In genomic region chr19:43638214-43638990, GRCh38 we compare ENCODE assay signal across 9 cellular contexts. TPM values are rescaled to one million over a fixed set of nuclear protein-coding genes. Genes with fewer than 3 reads are reported as not detected.
DNase-seq lines count a peak whose midpoint lies in the region; ATAC-seq and TF ChIP-seq lines count a peak whose summit lies in the region.
"Had no signal": no experiment of that assay in that cellular context is flagged by ENCODE, and none has a peak within 500 bp of the region (broad histone marks: within the 10 kb centered on the region; RNA-seq: fewer than 3 reads in every experiment).

No MANE protein-coding gene starts in this region.

- H3K9me3 ChIP-seq in SK-N-SH = no peaks in the 10 kb centered on the region
- H3K9me3 ChIP-seq in PC-9 (ENCODE audit: insufficient read depth, low read depth) = no peaks in the 10 kb centered on the region

- peak overlapping the region; percentile 94 for H3K4me3 Mint-ChIP-seq in progenitor cell of endocrine pancreas (ENCODE audit: low read depth)

- peak overlapping the region; percentile 24; the same call in 1 of the 2 replicates for H3K4me2 ChIP-seq in SK-N-SH
- peak overlapping the region; percentile 77 for H3K4me2 ChIP-seq in PC-9

- CTCF ChIA-PET in SK-N-SH (lab: Yijun Ruan, JAX) = interaction anchor here (1.1 kb wide), 1 partner anchor 14 kb away, joined by 4 read pairs; no protein-coding TSS in a partner anchor
- CTCF ChIA-PET in PC-9 (lab: Charles Lee) = no interaction called here

- H3K27me3 Mint-ChIP-seq in progenitor cell of endocrine pancreas = peaks cover 18% of the 10 kb centered on the region

- no peaks in the 10 kb centered on the region for H3K9me3 Mint-ChIP-seq in progenitor cell of endocrine pancreas (ENCODE audit: low read depth)

- H3F3A ChIP-seq in SK-N-SH (replicated peaks; ENCODE audit: insufficient read depth) = peaks cover 7% of the 10 kb centered on the region
- 0 out of 2 replicates have a peak, but pooled peaks cover 14% of the 10 kb centered on the region for H3F3A ChIP-seq in PC-9 (ENCODE audit: insufficient read depth, low read depth)

- POLR2A ChIA-PET in SK-N-SH (lab: Yijun Ruan, JAX) (no interaction called here), PC-9 (lab: Charles Lee; ENCODE audit: unreplicated experiment) (no interaction called here)

- H3K27ac ChIP-seq in SK-N-SH (ENCODE audit: low read depth in 2 of 2, low read length in 1 of 2) (no peak overlapping the region), PC-9 (no peak overlapping the region)

- peaks cover 2% of the 10 kb centered on the region for H3K36me3 Mint-ChIP-seq in progenitor cell of endocrine pancreas (ENCODE audit: insufficient read depth)

- H4K20me1 ChIP-seq in SK-N-SH (ENCODE audit: insufficient read depth) (no peaks in the 10 kb centered on the region), PC-9 (ENCODE audit: insufficient read depth) (no peaks in the 10 kb centered on the region)

- in situ Hi-C loops in GM13976 (cut with MboI; ENCODE audit: low sequenced_read_pairs, unreplicated experiment) = no loop called here

- DNase-seq in SK-N-SH = no peak
- DNase-seq in PC-9 = no peak
- DNase-seq in epithelial cell of esophagus (ENCODE audit: low read depth) = no peak
- DNase-seq in progenitor cell of endocrine pancreas (ENCODE audit: low spot score, unreplicated experiment) = no peak
- no peak for DNase-seq in GM13976 (ENCODE audit: low spot score)
- DNase-seq in stimulated activated CD4-positive, alpha-beta T cell treated with anti-CD3 and anti-CD28 coated beads, Interleukin-4, amount 100 ng/mL, for 4 hours = no peak
- no peak for DNase-seq in SK-N-DZ (ENCODE audit: low spot score)
- DNase-seq: NK-92 treated with Interleukin-12 subunit alpha and Interleukin-12 subunit beta, amount 100 ng/mL, for 24 hours had no signal

- BruUV-seq in PC-9 (replicated peaks; lab: Mats Ljungman, UMichigan) = TSS peak; percentile 64

- H3K4me1 ChIP-seq in SK-N-SH (ENCODE audit: control insufficient read depth in 1 of 2, insufficient read depth in 2 of 2, low read depth in 1 of 2, low read length in 1 of 2) (peaks cover 0 to 14% of the 10 kb centered on the region in 2 experiments; a peak in 1 of 4 replicates), PC-9 (replicated peaks; ENCODE audit: insufficient read depth) (peaks cover 14% of the 10 kb centered on the region; the same call in 1 of the 2 replicates)

- H2AFZ ChIP-seq in SK-N-SH (ENCODE audit: low read depth) (no peak overlapping the region), PC-9 (no peak overlapping the region)

- no peak; the same call in 2 of the 3 replicates for ATAC-seq in SK-N-SH treated with all-trans-retinoic acid at 6 μM for 48 hours

- H3K79me2 ChIP-seq in SK-N-SH (ENCODE audit: insufficient read depth) (no peaks in the 10 kb centered on the region), PC-9 (ENCODE audit: low read depth) (no peaks in the 10 kb centered on the region)

- no peaks in the 10 kb centered on the region for H3K36me3 ChIP-seq in SK-N-SH (replicated peaks in 1 of 2; ENCODE audit: control insufficient read depth in 1 of 2, insufficient read depth in 2 of 2, low read length in 1 of 2)
- no peaks in the 10 kb centered on the region for H3K36me3 ChIP-seq in PC-9 (ENCODE audit: low read depth)

- H3K9me2 ChIP-seq in SK-N-SH (no peaks in the 10 kb centered on the region), PC-9 (ENCODE audit: insufficient read depth) (no peaks in the 10 kb centered on the region)

- H3K4me1 Mint-ChIP-seq in progenitor cell of endocrine pancreas (ENCODE audit: low read depth) = peaks cover 31% of the 10 kb centered on the region

- TF ChIP-seq RAD21 in SK-N-SH (IDR thresholded peaks at IDR 0.05; ENCODE audit: low read length) = no peak

- no peaks in the 10 kb centered on the region; the same call in 1 of the 2 replicates for H3K27me3 ChIP-seq in SK-N-SH (ENCODE audit: insufficient read depth)
- peaks cover 6% of the 10 kb centered on the region; the same call in 1 of the 2 replicates for H3K27me3 ChIP-seq in PC-9 (ENCODE audit: insufficient read depth, low read depth)

- no peak for TF ChIP-seq CTCF in SK-N-SH (IDR thresholded peaks at IDR 0.05)
- TF ChIP-seq CTCF in PC-9 (conservative IDR thresholded peaks at IDR 0.05) = no peak
- TF ChIP-seq CTCF in epithelial cell of esophagus (IDR thresholded peaks at IDR 0.05; ENCODE audit: insufficient read depth, low read depth, low read length, missing control alignments) = no peak
- TF ChIP-seq CTCF in progenitor cell of endocrine pancreas (IDR thresholded peaks at IDR 0.05; ENCODE audit: unreplicated experiment) = no peak
- no peak for TF ChIP-seq CTCF in GM13976 (IDR thresholded peaks at IDR 0.05; ENCODE audit: borderline replicate concordance, control extremely low read depth, extremely low read depth, insufficient read depth, missing control alignments)

- 83% methylated on average over 12 of the region's 13 CpGs for WGBS in SK-N-SH (ENCODE audit: low lambda C conversion rate)

- H3K4me3 ChIP-seq in SK-N-SH (ENCODE audit: low read depth in 2 of 2, low read length in 1 of 2) (peak overlapping the region in 1 of 2 experiments; percentile 50; a peak in 1 of 4 replicates), PC-9 (no peak overlapping the region; the same call in 1 of the 2 replicates), epithelial cell of esophagus (ENCODE audit: low read length) (peak overlapping the region; percentile 62)

- intact Hi-C loops in PC-9 (cut with micrococcal nuclease; ENCODE audit: unreplicated experiment) = no loop called here

- no peak for TF ChIP-seq EP300 in SK-N-SH (IDR thresholded peaks at IDR 0.05; ENCODE audit: borderline replicate concordance in 1 of 2, low read depth in 1 of 2, low read length in 1 of 2)

- peak overlapping the region; percentile 91 for H3K27ac Mint-ChIP-seq in progenitor cell of endocrine pancreas

- H3K9ac ChIP-seq in SK-N-SH = no peak overlapping the region

TF ChIP-seq in SK-N-SH, 30 proteins besides CTCF, POLR2A, EP300 and RAD21 (continues in another document):
- TF ChIP-seq FOXJ3 (CRISPR knock-in tag; IDR thresholded peaks at IDR 0.05) (no peak), GATA2 (CRISPR knock-in tag; IDR thresholded peaks at IDR 0.05) (no peak), TCF12 (IDR thresholded peaks at IDR 0.05) (no peak), RXRA (IDR thresholded peaks at IDR 0.05; ENCODE audit: borderline replicate concordance, low read depth) (no peak), CHD2 (IDR thresholded peaks at IDR 0.05; ENCODE audit: low read length, partially characterized antibody) (no peak), NFIC (IDR thresholded peaks at IDR 0.05; ENCODE audit: borderline replicate concordance) (no peak), GABPA (IDR thresholded peaks at IDR 0.05; ENCODE audit: low read depth) (no peak), FOXM1 (IDR thresholded peaks at IDR 0.05; ENCODE audit: low read depth) (no peak), YY1 (IDR thresholded peaks at IDR 0.05; ENCODE audit: low read depth) (no peak)

TF ChIP-seq in SK-N-SH treated with all-trans-retinoic acid at 6 μM for 48 hours, 23 proteins besides CTCF, POLR2A, EP300 and RAD21 (continues in another document):
- TF ChIP-seq CSRNP3 (CRISPR knock-in tag; IDR thresholded peaks at IDR 0.05) (no peak), CSDC2 (CRISPR knock-in tag; IDR thresholded peaks at IDR 0.05) (no peak)

RNA-seq across cellular contexts. Expression of gene CADM4, which starts 1.2 kb away (rescaled TPM):
- polyA plus RNA-seq in SK-N-SH (2012; rRNA removed) = 21.4 and 28.9 TPM in 2 replicates
- 13.2 and 18.6 TPM in 2 replicates for polyA plus RNA-seq in SK-N-SH (2012; cell fraction: cytosol; rRNA removed)
- 11.9 and 25.2 TPM in 2 replicates for polyA plus RNA-seq in SK-N-SH (2012; cell fraction: nucleus; rRNA removed)
- total RNA-seq in PC-9 (2021) (68.3 and 71.1 TPM in 2 replicates), progenitor cell of endocrine pancreas (60.9 and 71.6 TPM in 2 replicates)
- polyA plus RNA-seq in SK-N-DZ (2014; cell fraction: cytosol; rRNA removed) = 17.3 and 25.7 TPM in 2 replicates
- polyA plus RNA-seq in SK-N-DZ (2014; cell fraction: nucleus; rRNA removed) = 9.1 and 15.2 TPM in 2 replicates

RNA-seq across cellular contexts. Expression of gene ZNF428, which starts 19.0 kb away (rescaled TPM):
- polyA plus RNA-seq in SK-N-SH (2012; rRNA removed) = 60.9 and 79.5 TPM in 2 replicates
- 56.7 and 67.9 TPM in 2 replicates for polyA plus RNA-seq in SK-N-SH (2012; cell fraction: cytosol; rRNA removed)
- polyA plus RNA-seq in SK-N-SH (2012; cell fraction: nucleus; rRNA removed) = 32.6 and 47.0 TPM in 2 replicates
- total RNA-seq in PC-9 (2021) (46.6 and 61.1 TPM in 2 replicates), progenitor cell of endocrine pancreas (87.5 and 88.9 TPM in 2 replicates)
- 118 and 122 TPM in 2 replicates for polyA plus RNA-seq in SK-N-DZ (2014; cell fraction: cytosol; rRNA removed)
- 63.8 and 90.0 TPM in 2 replicates for polyA plus RNA-seq in SK-N-DZ (2014; cell fraction: nucleus; rRNA removed)

RNA-seq across cellular contexts. Expression of gene SRRM5, which starts 26.5 kb away (rescaled TPM):
- polyA plus RNA-seq in SK-N-SH (2012; rRNA removed) = 0.15 and 0.19 TPM in 2 replicates
- polyA plus RNA-seq in SK-N-SH (2012; cell fraction: cytosol; rRNA removed) = 0.06 and 0.08 TPM in 2 replicates
- 1.3 and 1.4 TPM in 2 replicates for polyA plus RNA-seq in SK-N-SH (2012; cell fraction: nucleus; rRNA removed)
- 0.37 and 0.60 TPM in 2 replicates for total RNA-seq in PC-9 (2021)
- total RNA-seq in progenitor cell of endocrine pancreas = 0.64 and 0.79 TPM in 2 replicates
- 0.36 TPM in 1 of 2 replicates, not detected in the other for polyA plus RNA-seq in SK-N-DZ (2014; cell fraction: cytosol; rRNA removed)
- polyA plus RNA-seq in SK-N-DZ (2014; cell fraction: nucleus; rRNA removed) = 0.67 and 1.2 TPM in 2 replicates

RNA-seq across cellular contexts. Expression of gene PLAUR, which starts 31.6 kb away (rescaled TPM):
- 249 and 299 TPM in 2 replicates for polyA plus RNA-seq in SK-N-SH (2012; rRNA removed)
- polyA plus RNA-seq in SK-N-SH (2012; cell fraction: cytosol; rRNA removed) = 120 and 152 TPM in 2 replicates
- 256 and 307 TPM in 2 replicates for polyA plus RNA-seq in SK-N-SH (2012; cell fraction: nucleus; rRNA removed)
- total RNA-seq in PC-9 (2021) (35.2 and 53.6 TPM in 2 replicates), progenitor cell of endocrine pancreas (10.5 and 12.5 TPM in 2 replicates)
- polyA plus RNA-seq in SK-N-DZ (2014; cell fraction: cytosol; rRNA removed) = 10.7 and 16.4 TPM in 2 replicates
- 19.4 and 19.7 TPM in 2 replicates for polyA plus RNA-seq in SK-N-DZ (2014; cell fraction: nucleus; rRNA removed)

RNA-seq across cellular contexts. Expression of gene ZNF576, which starts 42.0 kb away (rescaled TPM):
- 12.8 and 13.6 TPM in 2 replicates for polyA plus RNA-seq in SK-N-SH (2012; rRNA removed)
- 7.0 and 9.4 TPM in 2 replicates for polyA plus RNA-seq in SK-N-SH (2012; cell fraction: cytosol; rRNA removed)
- polyA plus RNA-seq in SK-N-SH (2012; cell fraction: nucleus; rRNA removed) = 8.4 and 9.5 TPM in 2 replicates
- total RNA-seq in PC-9 (2021) = 15.5 and 16.9 TPM in 2 replicates
- total RNA-seq in progenitor cell of endocrine pancreas = 15.4 and 15.5 TPM in 2 replicates
- 18.7 and 19.9 TPM in 2 replicates for polyA plus RNA-seq in SK-N-DZ (2014; cell fraction: cytosol; rRNA removed)
- 5.5 and 12.1 TPM in 2 replicates for polyA plus RNA-seq in SK-N-DZ (2014; cell fraction: nucleus; rRNA removed)
